In the genomic region with DNA sequence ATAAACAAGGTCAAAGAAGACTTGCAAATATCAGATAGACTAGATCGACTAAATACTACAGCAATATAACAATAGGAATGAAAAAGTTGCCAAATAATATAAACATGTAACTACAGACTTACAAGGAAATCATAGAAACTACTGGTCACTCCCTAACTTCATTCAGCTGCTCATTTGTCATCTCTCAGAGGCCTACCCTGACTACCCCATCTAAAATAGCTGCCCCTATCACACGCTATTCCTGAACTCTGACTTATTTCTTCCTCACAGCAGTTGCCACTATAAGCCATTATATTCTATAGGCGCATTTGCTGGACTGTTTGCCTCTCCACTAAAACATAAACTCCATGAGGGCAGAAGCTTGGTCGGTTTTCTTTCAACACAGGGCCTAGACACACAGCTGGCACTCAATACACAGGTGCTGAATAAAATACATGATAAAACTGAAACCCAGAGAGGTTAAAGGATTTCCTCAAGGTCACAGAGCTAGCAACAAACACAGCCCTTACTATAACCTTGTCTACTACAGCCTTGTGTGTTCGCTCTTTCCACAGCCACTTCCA, we compare ENCODE assay signal across 10 cellular contexts. TPM values are rescaled to one million over a fixed set of nuclear protein-coding genes. Genes with fewer than 3 reads are reported as not detected.
DNase-seq lines count a peak whose midpoint lies in the region; ATAC-seq, FAIRE-seq and TF ChIP-seq lines count a peak whose summit lies in the region.
"Had no signal": no experiment of that assay in that cellular context is flagged by ENCODE, and none has a peak within 500 bp of the region (broad histone marks: within the 10 kb centered on the region; RNA-seq: fewer than 3 reads in every experiment).

No MANE protein-coding gene starts in this region.

- no peaks in the 10 kb centered on the region for H4K20me1 ChIP-seq in HepG2 (ENCODE audit: insufficient read depth, low read length)

- H3K4me3 Mint-ChIP-seq in activated naive CD8-positive, alpha-beta T cell treated with anti-CD3 and anti-CD28 coated beads, Interleukin-2, amount 50 U/mL, for 24 hours: peak overlapping the region; percentile 98

- peak overlapping the region; percentile 98 for H3K4me2 ChIP-seq in HepG2 (ENCODE audit: low read depth, low read length)

- no TSS peak for BruUV-seq in HepG2 (replicated peaks; lab: Mats Ljungman, UMichigan)

- H3K4me1 ChIP-seq in HepG2 (ENCODE audit: insufficient read depth, low read length) (peaks cover 41% of the 10 kb centered on the region), right lobe of liver (peaks cover 0 to 25% (median 9%) of the 10 kb centered on the region in 4 donors), kidney (ENCODE audit: control insufficient read depth in 1 of 2, insufficient read depth in 1 of 2, low read depth in 1 of 2, low read length in 2 of 2) (peaks cover 0 to 3% of the 10 kb centered on the region in 2 donors), small intestine (ENCODE audit: control insufficient read depth in 2 of 2, insufficient read depth in 1 of 2, low read depth in 1 of 2, low read length in 1 of 2) (peaks cover 0 to 7% of the 10 kb centered on the region in 2 donors)

- H3K4me3 ChIP-seq in HepG2 (replicated peaks in 1 of 3; ENCODE audit: insufficient read depth in 1 of 3, low read depth in 2 of 3, low read length in 3 of 3) (peak overlapping the region; percentile 88 to 100 (median 97); a peak in 4 of 6 replicates), right lobe of liver (no peak overlapping the region), kidney (ENCODE audit: low read length in 2 of 2) (peak overlapping the region; percentile 88 to 90), small intestine (ENCODE audit: low read depth in 1 of 2, low read length in 2 of 2) (peak overlapping the region in 1 of 2 donors; percentile 10)

- TF ChIP-seq EP300 in HepG2 (IDR thresholded peaks at IDR 0.05; ENCODE audit: low read depth in 2 of 2, low read length in 2 of 2) (no peak), HepG2 (CRISPR knock-in tag; IDR thresholded peaks at IDR 0.05; ENCODE audit: borderline replicate concordance) (no peak)

- TF ChIP-seq POLR2A in HepG2 (IDR thresholded peaks at IDR 0.05; ENCODE audit: insufficient read depth in 1 of 2, low read depth in 2 of 2, low read length in 2 of 2) (no peak), right lobe of liver (IDR thresholded peaks at IDR 0.05) (no peak)

- DNase-seq in HepG2 (ENCODE audit: low spot score) (no peak), right lobe of liver (no peak), kidney (no peak), left colon (no peak), small intestine (no peak)
- DNase-seq in activated naive CD8-positive, alpha-beta T cell treated with anti-CD3 and anti-CD28 coated beads, Interleukin-2, amount 50 U/mL, for 24 hours: no peak
- no peak for DNase-seq in activated CD4-positive, CD25-positive, alpha-beta regulatory T cell treated with anti-CD3 and anti-CD28 coated beads, Interleukin-2, amount 50 U/mL, for 72 hours
- DNase-seq: foreskin melanocyte, NCI-H187 treated with DMSO at 0.1 percent for 48 hours had no signal

- H3K27me3 ChIP-seq in HepG2 (ENCODE audit: control insufficient read depth in 1 of 2, insufficient read depth in 2 of 2, low read length in 2 of 2) (no peaks in the 10 kb centered on the region; a peak in 1 of 5 replicates), right lobe of liver (no peaks in the 10 kb centered on the region), small intestine (ENCODE audit: control insufficient read depth in 2 of 2, insufficient read depth in 2 of 2, low read length in 2 of 2) (no peaks in the 10 kb centered on the region)

- in situ Hi-C loops in HepG2 (cut with HindIII; ENCODE audit: extremely low pct_ligation_motif_present, low pct_unique_long_range_greater_than_20kb): no loop called here

- peaks cover 26% of the 10 kb centered on the region for H3K79me2 ChIP-seq in HepG2 (ENCODE audit: insufficient read depth, low read length)

- peaks cover 2% of the 10 kb centered on the region for H3K36me3 Mint-ChIP-seq in activated naive CD8-positive, alpha-beta T cell treated with anti-CD3 and anti-CD28 coated beads, Interleukin-2, amount 50 U/mL, for 24 hours (ENCODE audit: low read depth)

- CTCF ChIA-PET in HepG2 (lab: Yijun Ruan, JAX; ENCODE audit: low intra/inter-chr PET ratio, low total read pairs): no interaction called here

- H3K27ac ChIP-seq in HepG2 (ENCODE audit: extremely low read length, insufficient read depth, low read length) (no peak overlapping the region), right lobe of liver (no peak overlapping the region), kidney (ENCODE audit: low read depth in 2 of 2, low read length in 2 of 2) (no peak overlapping the region), small intestine (ENCODE audit: low read depth in 1 of 2, low read length in 1 of 2) (no peak overlapping the region)

- ATAC-seq in HepG2: no peak
- no peak for ATAC-seq in right lobe of liver
- no peak for ATAC-seq in activated naive CD8-positive, alpha-beta T cell treated with anti-CD3 and anti-CD28 coated beads, Interleukin-2, amount 50 U/mL, for 24 hours
- ATAC-seq in GM18873 (IDR thresholded peaks at IDR 0.05; ENCODE audit: low FRiP score, unreplicated experiment): no peak
- no peak for ATAC-seq in left colon

- no peak for FAIRE-seq in HepG2 (lab: Jason Lieb, UNC)
- FAIRE-seq in kidney (lab: Jason Lieb, UNC): no peak
- no peak for FAIRE-seq in small intestine (lab: Jason Lieb, UNC)

- no peak for TF ChIP-seq CTCF in HepG2 (CRISPR knock-in tag; IDR thresholded peaks at IDR 0.05)
- TF ChIP-seq CTCF in right lobe of liver (IDR thresholded peaks at IDR 0.05): no peak
- no peak for TF ChIP-seq CTCF in kidney (IDR thresholded peaks at IDR 0.05; ENCODE audit: borderline replicate concordance, extremely low read depth, insufficient read depth)

- H3K9ac ChIP-seq in HepG2 (ENCODE audit: insufficient read depth, low read depth, low read length): peak overlapping the region; percentile 76; the same call in 1 of the 2 replicates
- peak overlapping the region in 1 of 2 donors; percentile 32 for H3K9ac ChIP-seq in kidney (ENCODE audit: low read length in 2 of 2)

- peaks cover 53% of the 10 kb centered on the region for H3K4me1 Mint-ChIP-seq in activated naive CD8-positive, alpha-beta T cell treated with anti-CD3 and anti-CD28 coated beads, Interleukin-2, amount 50 U/mL, for 24 hours

- no peaks in the 10 kb centered on the region for H3K27me3 Mint-ChIP-seq in activated naive CD8-positive, alpha-beta T cell treated with anti-CD3 and anti-CD28 coated beads, Interleukin-2, amount 50 U/mL, for 24 hours

- H2AFZ ChIP-seq in HepG2 (ENCODE audit: low read length): no peak overlapping the region

- H3K27ac Mint-ChIP-seq in activated naive CD8-positive, alpha-beta T cell treated with anti-CD3 and anti-CD28 coated beads, Interleukin-2, amount 50 U/mL, for 24 hours: no peak overlapping the region

- TF ChIP-seq RAD21 in HepG2 (CRISPR knock-in tag; IDR thresholded peaks at IDR 0.05): no peak

- intact Hi-C loops in HepG2 (cut with micrococcal nuclease; ENCODE audit: unreplicated experiment): loop anchor here (5.0 kb wide), 1 partner anchor 118 kb away; a partner anchor contains a TSS
- intact Hi-C loops in right lobe of liver (cut with DNase I): no loop called here
- intact Hi-C loops in kidney (cut with DNase I): no loop called here
- intact Hi-C loops in left colon (cut with DNase I, micrococcal nuclease): no loop called here

- no peaks in the 10 kb centered on the region for H3K9me3 Mint-ChIP-seq in activated naive CD8-positive, alpha-beta T cell treated with anti-CD3 and anti-CD28 coated beads, Interleukin-2, amount 50 U/mL, for 24 hours

- WGBS in HepG2 (ENCODE audit: low lambda C conversion rate): 86% methylated on average over 5 of the region's 5 CpGs
- 77% methylated on average over 5 of the region's 5 CpGs for WGBS in right lobe of liver (ENCODE audit: insufficient coverage, low coverage, low lambda C conversion rate, missing lambda C conversion rate)
- 64 to 75% (median 74%) methylated on average over 5 of the region's 5 CpGs for WGBS in small intestine, 3 donors

- POLR2A ChIA-PET in HepG2 (lab: Yijun Ruan, JAX): no interaction called here

- H3K36me3 ChIP-seq in HepG2 (replicated peaks in 1 of 2; ENCODE audit: control insufficient read depth in 1 of 2, insufficient read depth in 2 of 2, low read length in 2 of 2) (no peaks in the 10 kb centered on the region; a peak in 1 of 5 replicates), right lobe of liver (no peaks in the 10 kb centered on the region), kidney (ENCODE audit: control insufficient read depth in 1 of 2, insufficient read depth in 2 of 2, low read length in 2 of 2) (no peaks in the 10 kb centered on the region), small intestine (ENCODE audit: control insufficient read depth in 2 of 2, insufficient read depth in 2 of 2, low read length in 2 of 2) (peaks cover 0 to 2% of the 10 kb centered on the region in 2 donors)

- no peaks in the 10 kb centered on the region for H3K9me3 ChIP-seq in HepG2 (ENCODE audit: low read length)
- H3K9me3 ChIP-seq in right lobe of liver: no peaks in the 10 kb centered on the region
- H3K9me3 ChIP-seq in kidney (ENCODE audit: control insufficient read depth in 1 of 2, low read length in 2 of 2): no peaks in the 10 kb centered on the region
- no peaks in the 10 kb centered on the region for H3K9me3 ChIP-seq in small intestine (ENCODE audit: control insufficient read depth, low read depth)

RNA-seq across cellular contexts. Expression of a gene that starts 1.8 kb away (rescaled TPM):
- total RNA-seq in HepG2 (2016; rRNA removed; fragmentation: Illumina TruSeq; extraction: Trizol) (19.3 and 28.4 TPM in 2 replicates), right lobe of liver (10 to 100 TPM in 2 of 6 experiments, 1 to 10 TPM in 4; 6.2 to 10.6 (median 8.2) TPM), kidney (42.7 TPM), left colon (10 to 100 TPM; 36.8 to 45.8 TPM)
- 2.6 and 3.9 TPM in 2 replicates for total RNA-seq in HepG2 (2016; cell fraction: cytosol; rRNA removed; fragmentation: Illumina TruSeq; extraction: Trizol; ENCODE audit: low read depth)
- total RNA-seq in HepG2 (2016; cell fraction: insoluble cytoplasmic fraction; rRNA removed; fragmentation: Illumina TruSeq; extraction: Trizol): 18.1 and 28.1 TPM in 2 replicates
- 4.7 and 5.6 TPM in 2 replicates for total RNA-seq in HepG2 (2016; cell fraction: membrane; rRNA removed; fragmentation: Illumina TruSeq; extraction: Trizol)
- total RNA-seq in HepG2 (2016; cell fraction: nucleus; rRNA removed; fragmentation: Illumina TruSeq; extraction: Trizol): 13.5 and 15.6 TPM in 2 replicates
- polyA plus RNA-seq in HepG2 (2011; rRNA removed) (8.8 and 10.4 TPM in 2 replicates), kidney (ENCODE audit: insufficient read depth, low read depth, low replicate concordance) (3.7 TPM), small intestine (1 to 10 TPM; 4.9 to 6.7 (median 6.7) TPM)
- polyA plus RNA-seq in HepG2 (2011; cell fraction: cytosol; rRNA removed): 4.5 and 5.8 TPM in 2 replicates
- 7.3 and 7.7 TPM in 2 replicates for polyA plus RNA-seq in HepG2 (2011; cell fraction: nucleus; rRNA removed)
- 9.5 and 11.1 TPM in 2 replicates for polyA plus RNA-seq in HepG2 (2012)
- polyA plus RNA-seq in HepG2 (2016; cell fraction: cytosol; fragmentation: Illumina TruSeq; extraction: Trizol; ENCODE audit: low read depth): 0.25 and 0.29 TPM in 2 replicates
- 12.8 and 13.6 TPM in 2 replicates for polyA plus RNA-seq in HepG2 (2016; cell fraction: insoluble cytoplasmic fraction; fragmentation: Illumina TruSeq; extraction: Trizol; ENCODE audit: low read depth)
- 1.2 and 1.6 TPM in 2 replicates for polyA plus RNA-seq in HepG2 (2016; cell fraction: membrane; fragmentation: Illumina TruSeq; extraction: Trizol; ENCODE audit: low read depth)
- 8.9 and 9.6 TPM in 2 replicates for polyA plus RNA-seq in HepG2 (2016; cell fraction: nucleus; fragmentation: Illumina TruSeq; extraction: Trizol; ENCODE audit: insufficient read depth, low read depth)
- 20.8 and 25.5 TPM in 2 replicates for polyA minus RNA-seq in HepG2 (2011; rRNA and poly(A)+ RNA removed; ENCODE audit: low replicate concordance)
- 17.0 and 22.1 TPM in 2 replicates for polyA minus RNA-seq in HepG2 (2011; cell fraction: cytosol; rRNA and poly(A)+ RNA removed)
- polyA minus RNA-seq in HepG2 (2011; cell fraction: nucleus; rRNA and poly(A)+ RNA removed): 30.6 and 31.7 TPM in 2 replicates

Comparison
In these comparisons a context has a peak if more than half of its experiments do, and no peak if none do; other contexts are left out.
1. H3K4me3 ChIP-seq: peak in HepG2 (3 of 3) and kidney (2 of 2); none in right lobe of liver (0 of 3).